18 cellular contexts compared by ENCODE assay signal in the genomic region with DNA sequence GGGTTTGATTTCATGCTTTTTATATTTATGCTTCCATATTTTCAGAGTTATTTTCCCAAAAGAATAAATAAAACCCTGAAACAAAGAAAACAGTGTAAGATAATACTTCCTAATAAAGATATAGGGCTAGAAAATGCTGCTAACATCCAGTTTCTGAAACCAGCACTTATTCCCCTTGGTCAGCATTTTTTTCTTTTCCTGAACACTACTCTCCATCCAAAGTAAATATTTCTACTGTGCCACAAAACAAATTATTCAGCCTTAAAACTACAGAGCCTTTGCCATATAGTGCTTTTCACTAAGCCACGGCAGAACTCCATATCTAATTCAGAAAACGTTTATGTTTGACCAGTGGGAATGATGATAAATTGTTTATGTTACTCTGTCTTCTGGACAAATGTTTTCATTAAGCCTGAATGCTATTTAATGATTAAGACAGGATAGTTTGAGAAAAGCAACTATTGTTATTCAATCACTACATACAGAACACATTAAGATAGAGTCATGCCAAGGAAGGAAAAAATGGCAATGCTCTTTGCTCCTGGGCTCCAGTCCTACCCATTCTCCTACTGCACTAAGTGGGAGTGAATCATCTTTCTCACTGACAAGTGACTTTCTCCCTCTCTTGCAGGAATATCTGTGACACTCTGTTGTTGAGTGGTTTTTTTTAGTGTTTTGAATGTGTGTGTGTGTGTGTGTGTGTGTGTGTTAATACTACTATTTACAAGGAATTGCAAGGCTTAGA.
"Had no signal": no experiment of that assay in that cellular context is flagged by ENCODE, and none has a peak within 500 bp of the region (broad histone marks: within the 10 kb centered on the region; RNA-seq: fewer than 3 reads in every experiment).

No MANE protein-coding gene starts in this region.

- H3K4me3 Mint-ChIP-seq: activated CD4-positive, alpha-beta T cell treated with anti-CD3 and anti-CD28 coated beads for 36 hours; activated naive CD8-positive, alpha-beta T cell treated with anti-CD3 and anti-CD28 coated beads for 36 hours; brain; central memory CD8-positive, alpha-beta T cell; immature natural killer cell; naive thymus-derived CD8-positive, alpha-beta T cell; T-helper 2 cell treated with Interferon-gamma antibody and Interleukin-4, amounts not matched to agents 5 μg/mL and 100 μg/mL, for 36 hours; WTC11 had no signal

- H3K36me3 ChIP-seq: heart right ventricle, tibial artery had no signal

- H3K27ac Mint-ChIP-seq: activated CD4-positive, alpha-beta T cell treated with anti-CD3 and anti-CD28 coated beads for 36 hours; activated naive CD8-positive, alpha-beta T cell treated with anti-CD3 and anti-CD28 coated beads for 36 hours; brain; immature natural killer cell; naive thymus-derived CD8-positive, alpha-beta T cell; T-helper 2 cell treated with Interferon-gamma antibody and Interleukin-4, amounts not matched to agents 5 μg/mL and 100 μg/mL, for 36 hours; WTC11 had no signal

- H2AFZ ChIP-seq: parathyroid adenoma had no signal

- H3K9me3 ChIP-seq: tibial artery had no signal

- H3K27me3 ChIP-seq: heart right ventricle, tibial artery had no signal

- H3K4me3 ChIP-seq: heart right ventricle, tibial artery had no signal

- H3K27ac ChIP-seq: heart right ventricle, parathyroid adenoma had no signal

- H3K4me1 ChIP-seq: heart right ventricle, parathyroid adenoma had no signal

- H3K36me3 Mint-ChIP-seq: activated naive CD8-positive, alpha-beta T cell treated with anti-CD3 and anti-CD28 coated beads for 36 hours; brain; immature natural killer cell; naive thymus-derived CD8-positive, alpha-beta T cell; WTC11 had no signal

- H3K79me2 ChIP-seq: parathyroid adenoma had no signal

- H3K9me3 Mint-ChIP-seq: T-helper 2 cell treated with Interferon-gamma antibody and Interleukin-4, amounts not matched to agents 5 μg/mL and 100 μg/mL, for 36 hours had no signal

- H3K27me3 Mint-ChIP-seq: activated CD4-positive, alpha-beta T cell treated with anti-CD3 and anti-CD28 coated beads for 36 hours; activated naive CD8-positive, alpha-beta T cell treated with anti-CD3 and anti-CD28 coated beads for 36 hours; brain; central memory CD8-positive, alpha-beta T cell; naive thymus-derived CD8-positive, alpha-beta T cell had no signal

- DNase-seq: activated CD4-positive, alpha-beta T cell treated with anti-CD3 and anti-CD28 coated beads for 36 hours; activated CD4-positive, alpha-beta T cell treated with anti-CD3 and anti-CD28 coated beads, Interleukin-2, amount 50 U/mL, for 48 hours; activated naive CD8-positive, alpha-beta T cell treated with anti-CD3 and anti-CD28 coated beads for 36 hours; activated T-cell treated with anti-CD3 and anti-CD28 coated beads for 4 hours; amniotic stem cell; effector CD4-positive, alpha-beta T cell; heart right ventricle; immature natural killer cell; mesendoderm; naive thymus-derived CD8-positive, alpha-beta T cell; stimulated activated CD8-positive, alpha-beta memory T cell treated with anti-CD3 and anti-CD28 coated beads, Interleukin-4, amount 100 ng/mL, for 48 hours; stimulated activated naive CD4-positive, alpha-beta T cell; tibial artery had no signal

- H3K4me1 Mint-ChIP-seq: activated CD4-positive, alpha-beta T cell treated with anti-CD3 and anti-CD28 coated beads for 36 hours; activated naive CD8-positive, alpha-beta T cell treated with anti-CD3 and anti-CD28 coated beads for 36 hours; brain; central memory CD8-positive, alpha-beta T cell; immature natural killer cell; naive thymus-derived CD8-positive, alpha-beta T cell; WTC11 had no signal

- ATAC-seq: activated CD4-positive, alpha-beta T cell treated with anti-CD3 and anti-CD28 coated beads for 36 hours; heart right ventricle; naive thymus-derived CD8-positive, alpha-beta T cell; WTC11 had no signal
